ENCODE assay signal across 12 cellular contexts in the genomic region with DNA sequence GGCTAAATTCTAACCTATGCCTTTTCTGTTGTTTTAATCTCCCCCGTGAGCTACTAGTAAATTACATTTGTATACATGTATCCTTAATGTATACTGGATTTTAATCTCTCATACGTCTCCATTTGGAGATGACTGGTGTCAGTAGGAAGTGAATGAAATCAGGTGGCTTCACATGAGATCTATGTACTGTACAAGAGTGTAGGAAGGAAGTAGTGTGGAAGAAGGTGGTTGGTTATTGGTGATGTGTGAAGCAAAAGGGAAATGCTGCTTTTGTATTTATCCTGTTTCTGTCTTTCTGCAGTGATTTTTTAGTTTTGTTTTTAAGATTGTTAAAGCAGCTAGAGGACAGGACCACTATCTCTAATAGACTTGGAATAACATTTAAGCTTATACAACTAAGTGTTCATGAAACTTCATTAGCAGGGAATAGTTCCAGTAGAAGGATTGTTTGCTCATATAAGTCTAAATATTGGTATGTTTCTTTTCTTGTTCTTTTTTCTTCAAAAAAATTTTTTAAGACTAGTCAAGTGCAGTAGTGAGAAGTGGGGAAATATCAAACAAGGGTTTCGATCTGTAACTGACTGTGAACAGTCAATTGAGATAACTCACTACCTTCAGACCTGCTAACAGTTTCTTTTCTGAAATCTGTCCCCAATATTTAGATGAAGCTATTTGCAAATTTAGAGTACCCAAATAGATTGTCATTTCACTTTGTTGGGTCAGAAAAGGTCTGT. TPM values are rescaled to one million over a fixed set of nuclear protein-coding genes. Genes with fewer than 3 reads are reported as not detected.
DNase-seq lines count a peak whose midpoint lies in the region; ATAC-seq lines count a peak whose summit lies in the region.
"Had no signal": no experiment of that assay in that cellular context is flagged by ENCODE, and none has a peak within 500 bp of the region (broad histone marks: within the 10 kb centered on the region; RNA-seq: fewer than 3 reads in every experiment).

No MANE protein-coding gene starts in this region.

- H3K9me3 ChIP-seq in BLaER1: no peaks in the 10 kb centered on the region

- H3K4me1 ChIP-seq in BLaER1: peaks cover 28% of the 10 kb centered on the region

- H3K27me3 Mint-ChIP-seq in T-helper 2 cell treated with Interferon-gamma antibody and Interleukin-4, amounts not matched to agents 5 μg/mL and 100 μg/mL, for 36 hours (ENCODE audit: low read depth): no peaks in the 10 kb centered on the region

- peaks cover 20% of the 10 kb centered on the region for H3K4me1 Mint-ChIP-seq in T-helper 2 cell treated with Interferon-gamma antibody and Interleukin-4, amounts not matched to agents 5 μg/mL and 100 μg/mL, for 36 hours (ENCODE audit: low read depth)

- peaks cover 100% of the 10 kb centered on the region for H4K20me1 ChIP-seq in BLaER1

- H3K9ac ChIP-seq in BLaER1: no peak overlapping the region

- ATAC-seq in GM18511 (IDR thresholded peaks at IDR 0.05; ENCODE audit: unreplicated experiment) (peak; percentile 58), GM18861 (IDR thresholded peaks at IDR 0.05; ENCODE audit: unreplicated experiment) (no peak), HG02938 (IDR thresholded peaks at IDR 0.05; ENCODE audit: unreplicated experiment) (no peak)

- H3K4me3 Mint-ChIP-seq in T-helper 2 cell treated with Interferon-gamma antibody and Interleukin-4, amounts not matched to agents 5 μg/mL and 100 μg/mL, for 36 hours: peak overlapping the region; percentile 5

- no peak overlapping the region for H3K4me3 ChIP-seq in BLaER1

- H3K36me3 Mint-ChIP-seq in T-helper 2 cell treated with Interferon-gamma antibody and Interleukin-4, amounts not matched to agents 5 μg/mL and 100 μg/mL, for 36 hours (ENCODE audit: low read depth): peaks cover 27% of the 10 kb centered on the region

- H3K27ac ChIP-seq in BLaER1: no peak overlapping the region
- H3K27ac ChIP-seq: brain microvascular endothelial cell had no signal

- no peak for DNase-seq in T-helper 2 cell treated with Interferon-gamma antibody and Interleukin-4, amounts not matched to agents 5 μg/mL and 100 μg/mL, for 36 hours (ENCODE audit: low spot score)
- DNase-seq in lung microvascular endothelial cell (ENCODE audit: low read depth in 2 of 2) (peak; percentile 22 to 52), COLO829 (ENCODE audit: low spot score) (no peak), NCI-H446 (lab: John Stamatoyannopoulos, UW) (no peak)
- DNase-seq: brain microvascular endothelial cell, NCI-H1417, nucleus accumbens, SW 1271 had no signal

- H3K4me2 ChIP-seq in BLaER1: peak overlapping the region; percentile 58

- peaks cover 59% of the 10 kb centered on the region for H3K36me3 ChIP-seq in BLaER1

- H3K27ac Mint-ChIP-seq in T-helper 2 cell treated with Interferon-gamma antibody and Interleukin-4, amounts not matched to agents 5 μg/mL and 100 μg/mL, for 36 hours: peak overlapping the region; percentile 70

- H3K9me3 Mint-ChIP-seq in T-helper 2 cell treated with Interferon-gamma antibody and Interleukin-4, amounts not matched to agents 5 μg/mL and 100 μg/mL, for 36 hours: no peaks in the 10 kb centered on the region

- H3K27me3 ChIP-seq in BLaER1: no peaks in the 10 kb centered on the region
- H3K27me3 ChIP-seq: brain microvascular endothelial cell had no signal

RNA-seq across cellular contexts. Expression of a gene that starts 15.3 kb away (rescaled TPM):
- total RNA-seq in lung microvascular endothelial cell: 24.6 and 32.5 TPM in 2 replicates

RNA-seq across cellular contexts. Expression of a gene that starts 17.5 kb away (rescaled TPM):
- 30.2 and 47.9 TPM in 2 replicates for total RNA-seq in lung microvascular endothelial cell

RNA-seq across cellular contexts. Expression of a gene that starts 40.4 kb away (rescaled TPM):
- under 0.01 and 0.20 TPM in 2 replicates for total RNA-seq in lung microvascular endothelial cell

RNA-seq across cellular contexts. Expression of a gene that starts 51.7 kb away (rescaled TPM):
- total RNA-seq in lung microvascular endothelial cell: 579 and 623 TPM in 2 replicates

Comparison
In these comparisons a context has a peak if more than half of its experiments do, and no peak if none do; other contexts are left out.
1. DNase-seq: peak in lung microvascular endothelial cell (2 of 2); none in T-helper 2 cell treated with Interferon-gamma antibody and Interleukin-4, amounts not matched to agents 5 μg/mL and 100 μg/mL, for 36 hours (single experiment), COLO829 (single experiment) and NCI-H446 (0 of 2).